9 cellular contexts compared by ENCODE assay signal in genomic region chr1:227948493-227949260, GRCh38. TPM values are rescaled to one million over a fixed set of nuclear protein-coding genes. Genes with fewer than 3 reads are reported as not detected.
DNase-seq lines count a peak whose midpoint lies in the region; ATAC-seq and TF ChIP-seq lines count a peak whose summit lies in the region.
"Had no signal": no experiment of that assay in that cellular context is flagged by ENCODE, and none has a peak within 500 bp of the region (broad histone marks: within the 10 kb centered on the region; RNA-seq: fewer than 3 reads in every experiment).

No MANE protein-coding gene starts in this region.

- H3K9me3 ChIP-seq in right atrium auricular region (no peaks in the 10 kb centered on the region), skeletal muscle tissue (ENCODE audit: control insufficient read depth in 3 of 3, low read length in 3 of 3) (no peaks in the 10 kb centered on the region)

- H3K9me3 Mint-ChIP-seq in T-cell = no peaks in the 10 kb centered on the region

- peak overlapping the region; percentile 57 to 69 (median 58) for H3K4me3 Mint-ChIP-seq in T-cell

- H3K27me3 ChIP-seq in right atrium auricular region (no peaks in the 10 kb centered on the region), skeletal muscle tissue (ENCODE audit: control insufficient read depth in 3 of 3, insufficient read depth in 3 of 3, low read length in 3 of 3) (peaks cover 0 to 9% (median 4%) of the 10 kb centered on the region in 3 donors)

- no peak for ATAC-seq in T-cell (replicated peaks in 1 of 4)
- ATAC-seq in GM19397 (IDR thresholded peaks at IDR 0.05; ENCODE audit: unreplicated experiment) = no peak
- no peak for ATAC-seq in HG03159 (IDR thresholded peaks at IDR 0.05; ENCODE audit: unreplicated experiment)

- H3K4me3 ChIP-seq in right atrium auricular region = peak overlapping the region; percentile 50 to 62
- H3K4me3 ChIP-seq in skeletal muscle tissue (ENCODE audit: low read length in 3 of 3) = peak overlapping the region; percentile 63 to 66 (median 64)

- CTCF ChIA-PET in T-cell (lab: Charles Lee) = interaction anchor here (0.6 kb wide), 2 partner anchors 186 to 406 kb away, joined by 3 to 5 read pairs; no protein-coding TSS in a partner anchor

- H3K36me3 Mint-ChIP-seq in T-cell = no peaks in the 10 kb centered on the region

- TF ChIP-seq CTCF in GM20000 (IDR thresholded peaks at IDR 0.05; ENCODE audit: extremely low read depth, missing control alignments) (no peak), right atrium auricular region (IDR thresholded peaks at IDR 0.05) (no peak)

- DNase-seq in GM20000 (ENCODE audit: low spot score) (peak; percentile 52), T-cell (peak in 1 of 34 experiments; percentile 22), right atrium auricular region (ENCODE audit: low spot score) (peak; percentile 58)
- no peak for DNase-seq in stimulated activated CD4-positive, alpha-beta T cell treated with anti-CD3 and anti-CD28 coated beads, Interleukin-4, amount 100 ng/mL, for 1 hour

- H3K27ac ChIP-seq in right atrium auricular region (peak overlapping the region; percentile 67 to 70), skeletal muscle tissue (ENCODE audit: low read depth, low read length) (peak overlapping the region; percentile 44)

- no peak overlapping the region for H3K27ac Mint-ChIP-seq in T-cell

- H3K9ac ChIP-seq in skeletal muscle tissue (ENCODE audit: low read depth in 1 of 3, low read length in 3 of 3) = peak overlapping the region; percentile 32 to 68 (median 43)

- H3K36me3 ChIP-seq in right atrium auricular region (no peaks in the 10 kb centered on the region), skeletal muscle tissue (ENCODE audit: control insufficient read depth in 3 of 3, insufficient read depth in 3 of 3, low read length in 3 of 3) (no peaks in the 10 kb centered on the region)

- POLR2A ChIA-PET in T-cell (lab: Charles Lee) = no interaction called here

- peaks cover 9 to 25% of the 10 kb centered on the region in 2 donors for H3K27me3 Mint-ChIP-seq in T-cell

- peaks cover 0 to 16% (median 7%) of the 10 kb centered on the region in 3 donors for H3K4me1 Mint-ChIP-seq in T-cell

- H3K4me1 ChIP-seq in right atrium auricular region = peaks cover 0 to 31% of the 10 kb centered on the region in 2 donors
- peaks cover 36 to 40% (median 36%) of the 10 kb centered on the region in 3 donors for H3K4me1 ChIP-seq in skeletal muscle tissue (ENCODE audit: control insufficient read depth in 3 of 3, insufficient read depth in 3 of 3, low read length in 3 of 3)

RNA-seq across cellular contexts. Expression of gene WNT9A, which starts 0.9 kb away (rescaled TPM):
- total RNA-seq in T-cell (under 1 TPM in 4 of 5 donors, not detected in 1; 0.12 to 0.72 (median 0.48) TPM), right atrium auricular region (1 to 10 TPM in 1 of 2 donors, under 1 TPM in 1; 0.78 to 2.2 TPM), skeletal muscle tissue (2.1 TPM)

RNA-seq across cellular contexts. Expression of gene WNT3A, which starts 58.1 kb away (rescaled TPM):
- total RNA-seq in T-cell (under 1 TPM in 2 of 5 donors, not detected in 3; 0.10 to 0.28 TPM), right atrium auricular region (not detected), skeletal muscle tissue (not detected)
- total RNA-seq: lung microvascular endothelial cell, RPMI7951 had no signal
